11 cellular contexts compared by ENCODE assay signal in genomic region chr7:143884276-143884977, GRCh38. TPM values are rescaled to one million over a fixed set of nuclear protein-coding genes. Genes with fewer than 3 reads are reported as not detected.
DNase-seq lines count a peak whose midpoint lies in the region; ATAC-seq and TF ChIP-seq lines count a peak whose summit lies in the region.
"Had no signal": no experiment of that assay in that cellular context is flagged by ENCODE, and none has a peak within 500 bp of the region (broad histone marks: within the 10 kb centered on the region; RNA-seq: fewer than 3 reads in every experiment).

No MANE protein-coding gene starts in this region.

- H3K27me3 Mint-ChIP-seq in WTC11 (ENCODE audit: low read depth), result peaks cover 20% of the 10 kb centered on the region

- H3K4me3 Mint-ChIP-seq in WTC11, result peak overlapping the region; percentile 87

- POLR2A ChIA-PET in WTC11 (lab: Charles Lee), result interaction anchor here (4.8 kb wide), 1 partner anchor 17 kb away, joined by 46 read pairs; the partner anchor contains the start of gene TCAF1

- TF ChIP-seq CTCF in WTC11 (IDR thresholded peaks at IDR 0.05) (no peak), foreskin fibroblast (IDR thresholded peaks at IDR 0.05; ENCODE audit: low read depth, low read length) (no peak)

- peaks cover 33% of the 10 kb centered on the region for H3K4me1 Mint-ChIP-seq in WTC11

- H3K4me3 ChIP-seq in foreskin fibroblast (ENCODE audit: low read depth in 1 of 2, low read length in 2 of 2), result peak overlapping the region; percentile 64 to 83
- H3K4me3 ChIP-seq: SJCRH30 had no signal

- no peaks in the 10 kb centered on the region for H3K9me3 ChIP-seq in ES-I3 (ENCODE audit: control insufficient read depth, insufficient read depth, low read length)

- DNase-seq in WTC11 (ENCODE audit: low spot score), result no peak
- peak in 1 of 2 donors; percentile 7 for DNase-seq in foreskin fibroblast
- DNase-seq in retina, result peak; percentile 57
- DNase-seq in effector CD8-positive, alpha-beta T cell (lab: John Stamatoyannopoulos, UW), result no peak
- no peak for DNase-seq in effector CD4-positive, alpha-beta T cell
- no peak for DNase-seq in DMS 273 treated with DMSO at 0.1 percent for 48 hours (lab: John Stamatoyannopoulos, UW)
- DNase-seq: NCI-H1436 treated with DMSO at 0.1 percent for 48 hours, SJCRH30 had no signal

- H3K9me3 Mint-ChIP-seq in WTC11, result peaks cover 6% of the 10 kb centered on the region
- H3K9me3 Mint-ChIP-seq: activated T-cell treated with anti-CD3 and anti-CD28 coated beads, Interleukin-2, amount 50 U/mL, for 24 hours had no signal

- H3K27ac Mint-ChIP-seq in WTC11, result no peak overlapping the region
- H3K27ac Mint-ChIP-seq: activated T-cell treated with anti-CD3 and anti-CD28 coated beads, Interleukin-2, amount 50 U/mL, for 24 hours had no signal

- ATAC-seq in WTC11 (no peak), GM21723 (IDR thresholded peaks at IDR 0.05; ENCODE audit: unreplicated experiment) (no peak)

- peak overlapping the region; percentile 78; the same call in 1 of the 2 replicates for H3K9ac ChIP-seq in ES-I3 (ENCODE audit: low read depth, low read length)

- H3K4me1 ChIP-seq in ES-I3 (ENCODE audit: insufficient read depth, low read length), result peaks cover 14% of the 10 kb centered on the region
- H3K4me1 ChIP-seq: SJCRH30 had no signal

- peaks cover 6% of the 10 kb centered on the region for H3K36me3 Mint-ChIP-seq in WTC11

- CTCF ChIA-PET in WTC11 (lab: Charles Lee), result interaction anchor here (1.0 to 2.3 kb wide), 5 partner anchors 8 to 243 kb away, joined by 3 to 19 read pairs (median 5); partner anchors contain the start of gene TCAF1

- no peaks in the 10 kb centered on the region for H3K36me3 ChIP-seq in ES-I3 (ENCODE audit: insufficient read depth, low read length)

TF ChIP-seq in WTC11, 78 proteins besides CTCF, POLR2A, EP300 and RAD21:
- no peak for TF ChIP-seq NFE2L1 (CRISPR knock-in tag; IDR thresholded peaks at IDR 0.05)
- no peak for TF ChIP-seq FOXJ3 (CRISPR knock-in tag; IDR thresholded peaks at IDR 0.05; ENCODE audit: borderline replicate concordance)
- no peak for TF ChIP-seq ATF1 (CRISPR knock-in tag; IDR thresholded peaks at IDR 0.05)
- TF ChIP-seq ZNF423 (CRISPR knock-in tag; IDR thresholded peaks at IDR 0.05), result no peak
- no peak for TF ChIP-seq AFF4 (CRISPR knock-in tag; IDR thresholded peaks at IDR 0.05; ENCODE audit: borderline replicate concordance)
- no peak for TF ChIP-seq FOXP4 (CRISPR knock-in tag; IDR thresholded peaks at IDR 0.05)
- no peak for TF ChIP-seq JAZF1 (CRISPR knock-in tag; IDR thresholded peaks at IDR 0.05)
- TF ChIP-seq USF1 (CRISPR knock-in tag; IDR thresholded peaks at IDR 0.05), result no peak
- no peak for TF ChIP-seq ZNF416 (CRISPR knock-in tag; IDR thresholded peaks at IDR 0.05)
TF ChIP-seq in WTC11: peak in this region for 0.

RNA-seq across cellular contexts. Expression of gene TCAF1, which starts 17.5 kb away (rescaled TPM):
- 39.8 to 52.7 TPM (median 42.0 TPM) in 3 replicates for total RNA-seq in WTC11 (2021)

RNA-seq across cellular contexts. Expression of gene OR2F2, which starts 50.6 kb away (rescaled TPM):
- total RNA-seq in WTC11 (2021), result not detected in 3 replicates
- total RNA-seq: SJCRH30 had no signal
